ENCODE assay signal across 8 cellular contexts in the genomic region with DNA sequence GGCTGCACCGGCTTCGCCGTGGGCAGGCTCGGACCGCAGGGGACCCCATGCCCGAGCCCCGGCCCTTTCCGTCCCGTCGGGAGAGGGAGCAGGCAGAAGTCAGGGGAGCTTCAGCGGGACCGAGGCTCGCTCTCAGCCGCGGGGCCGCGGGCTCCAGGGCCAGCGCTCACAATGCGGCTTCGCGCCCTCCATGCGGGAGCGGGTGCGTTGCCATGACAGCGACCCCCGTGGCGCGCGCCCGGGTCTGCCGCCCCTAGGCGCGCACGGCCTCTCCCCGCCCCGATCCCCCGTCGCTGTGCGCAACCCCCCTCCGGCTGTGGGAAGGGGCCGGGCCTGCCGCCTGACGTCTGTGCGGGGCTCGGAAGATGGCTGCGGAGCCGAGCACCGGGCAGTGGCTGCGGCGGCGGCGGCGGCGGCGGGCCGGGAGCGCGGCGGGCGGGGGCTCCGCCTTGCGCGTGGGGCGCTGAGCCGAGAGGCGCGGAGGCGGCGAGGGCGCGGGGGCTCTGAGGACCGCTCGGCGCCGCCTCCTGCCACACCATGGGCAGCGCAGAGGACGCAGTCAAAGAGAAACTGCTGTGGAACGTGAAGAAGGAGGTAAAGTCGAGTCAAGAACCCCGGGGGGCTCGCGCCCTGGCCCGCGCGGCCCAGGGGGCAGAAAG. TPM values are rescaled to one million over a fixed set of nuclear protein-coding genes. Genes with fewer than 3 reads are reported as not detected.
DNase-seq lines count a peak whose midpoint lies in the region; FAIRE-seq and TF ChIP-seq lines count a peak whose summit lies in the region.

A gene with protein sequence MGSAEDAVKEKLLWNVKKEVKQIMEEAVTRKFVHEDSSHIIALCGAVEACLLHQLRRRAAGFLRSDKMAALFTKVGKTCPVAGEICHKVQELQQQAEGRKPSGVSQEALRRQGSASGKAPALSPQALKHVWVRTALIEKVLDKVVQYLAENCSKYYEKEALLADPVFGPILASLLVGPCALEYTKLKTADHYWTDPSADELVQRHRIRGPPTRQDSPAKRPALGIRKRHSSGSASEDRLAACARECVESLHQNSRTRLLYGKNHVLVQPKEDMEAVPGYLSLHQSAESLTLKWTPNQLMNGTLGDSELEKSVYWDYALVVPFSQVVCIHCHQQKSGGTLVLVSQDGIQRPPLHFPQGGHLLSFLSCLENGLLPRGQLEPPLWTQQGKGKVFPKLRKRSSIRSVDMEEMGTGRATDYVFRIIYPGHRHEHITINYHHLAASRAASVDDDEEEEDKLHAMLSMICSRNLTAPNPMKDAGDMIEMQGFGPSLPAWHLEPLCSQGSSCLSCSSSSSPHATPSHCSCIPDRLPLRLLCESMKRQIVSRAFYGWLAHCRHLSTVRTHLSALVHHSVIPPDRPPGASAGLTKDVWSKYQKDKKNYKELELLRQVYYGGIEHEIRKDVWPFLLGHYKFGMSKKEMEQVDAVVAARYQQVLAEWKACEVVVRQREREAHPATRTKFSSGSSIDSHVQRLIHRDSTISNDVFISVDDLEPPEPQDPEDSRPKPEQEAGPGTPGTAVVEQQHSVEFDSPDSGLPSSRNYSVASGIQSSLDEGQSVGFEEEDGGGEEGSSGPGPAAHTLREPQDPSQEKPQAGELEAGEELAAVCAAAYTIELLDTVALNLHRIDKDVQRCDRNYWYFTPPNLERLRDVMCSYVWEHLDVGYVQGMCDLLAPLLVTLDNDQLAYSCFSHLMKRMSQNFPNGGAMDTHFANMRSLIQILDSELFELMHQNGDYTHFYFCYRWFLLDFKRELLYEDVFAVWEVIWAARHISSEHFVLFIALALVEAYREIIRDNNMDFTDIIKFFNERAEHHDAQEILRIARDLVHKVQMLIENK (plus strand): TSS at position 350 of the 659 bp plus-strand sequence. CDS start 188 bp downstream, at position 538.

- peak within 1 kb of the TSS; percentile 73 to 87 (median 84) for H3K27ac ChIP-seq in spleen

- TF ChIP-seq POLR2A in GM19193 (IDR thresholded peaks at IDR 0.05; ENCODE audit: extremely low read depth, insufficient read depth, insufficient read length) = peak; percentile 29
- TF ChIP-seq POLR2A in spleen (IDR thresholded peaks at IDR 0.05) = no peak

- H3K36me3 ChIP-seq in bronchial epithelial cell (ENCODE audit: control insufficient read depth, insufficient read depth, low read length) (peaks cover 18% of the 10 kb centered on the region), spleen (peaks cover 0 to 46% (median 27%) of the 10 kb centered on the region in 6 donors)

- H3K4me3 Mint-ChIP-seq in immature natural killer cell = peak within 1 kb of the TSS; percentile 97 to 99 (median 99)

- peak within 1 kb of the TSS; percentile 87 to 97 (median 92) for H3K27ac Mint-ChIP-seq in immature natural killer cell

- no peaks in the 10 kb centered on the region for H3K27me3 ChIP-seq in bronchial epithelial cell (ENCODE audit: control insufficient read depth, insufficient read depth, low read length)
- H3K27me3 ChIP-seq in spleen (replicated peaks in 1 of 7) = no peaks in the 10 kb centered on the region

- no peak for FAIRE-seq in bronchial epithelial cell (lab: Jason Lieb, UNC)

- peaks cover 9 to 41% (median 29%) of the 10 kb centered on the region in 6 donors for H3K4me1 ChIP-seq in spleen

- peaks cover 25 to 27% of the 10 kb centered on the region in 2 donors for H3K4me1 Mint-ChIP-seq in immature natural killer cell

- intact Hi-C loops in spleen (cut with DNase I; ENCODE audit: low total_unique reads) = no loop called here

- peak within 1 kb of the TSS; percentile 89 for H3K4me3 ChIP-seq in bronchial epithelial cell (ENCODE audit: low read depth, low read length)
- peak within 1 kb of the TSS; percentile 91 to 99 (median 98) for H3K4me3 ChIP-seq in spleen

- H3K36me3 Mint-ChIP-seq in immature natural killer cell = peaks cover 0 to 15% (median 10%) of the 10 kb centered on the region in 3 donors

- no peaks in the 10 kb centered on the region for H3K9me3 ChIP-seq in spleen

- H3K27me3 Mint-ChIP-seq in immature natural killer cell (ENCODE audit: low read depth in 3 of 3) = peaks cover 0 to 4% (median 3%) of the 10 kb centered on the region in 3 donors

- TF ChIP-seq CTCF in bronchial epithelial cell (IDR thresholded peaks at IDR 0.05; ENCODE audit: insufficient read depth, low read length, severe bottlenecking) (no peak), spleen (IDR thresholded peaks at IDR 0.05 in 8 of 11, conservative IDR thresholded peaks at IDR 0.05 in 3 of 11) (no peak)

- DNase-seq in AG08395 (ENCODE audit: low spot score) (peak; percentile 69), NCI-H1105 (lab: John Stamatoyannopoulos, UW) (peak; percentile 32), bronchial epithelial cell (ENCODE audit: low read depth) (no peak), immature natural killer cell (peak; percentile 73 to 75 (median 74)), spleen (peak; percentile 93), GOT3 (lab: John Stamatoyannopoulos, UW) (no peak)
- peak; percentile 26 to 61 (median 47) for DNase-seq in activated CD4-positive, CD25-positive, alpha-beta regulatory T cell (lab: John Stamatoyannopoulos, UW)

- 0 to 1% (median 1%) methylated on average over 38 to 85 of the region's 85 CpGs for WGBS in spleen, 5 donors

- H3K9me3 Mint-ChIP-seq in immature natural killer cell = no peaks in the 10 kb centered on the region

RNA-seq across cellular contexts. Expression of the gene that starts here (rescaled TPM):
- total RNA-seq in bronchial epithelial cell (13.4 and 18.3 TPM in 2 replicates), spleen (10 to 100 TPM; 53.6 to 90.4 (median 68.8) TPM)
- polyA plus RNA-seq in immature natural killer cell (1 to 10 TPM; 1.6 to 8.9 (median 3.3) TPM), spleen (10 to 100 TPM; 30.7 to 83.8 (median 70.8) TPM)

Comparison
In these comparisons a context has a peak if more than half of its experiments do, and no peak if none do; other contexts are left out.
1. DNase-seq: peak in AG08395 (single experiment), NCI-H1105 (single experiment), activated CD4-positive, CD25-positive, alpha-beta regulatory T cell (4 of 4), immature natural killer cell (3 of 3) and spleen (single experiment); none in bronchial epithelial cell (single experiment) and GOT3 (single experiment).